In the genomic region with DNA sequence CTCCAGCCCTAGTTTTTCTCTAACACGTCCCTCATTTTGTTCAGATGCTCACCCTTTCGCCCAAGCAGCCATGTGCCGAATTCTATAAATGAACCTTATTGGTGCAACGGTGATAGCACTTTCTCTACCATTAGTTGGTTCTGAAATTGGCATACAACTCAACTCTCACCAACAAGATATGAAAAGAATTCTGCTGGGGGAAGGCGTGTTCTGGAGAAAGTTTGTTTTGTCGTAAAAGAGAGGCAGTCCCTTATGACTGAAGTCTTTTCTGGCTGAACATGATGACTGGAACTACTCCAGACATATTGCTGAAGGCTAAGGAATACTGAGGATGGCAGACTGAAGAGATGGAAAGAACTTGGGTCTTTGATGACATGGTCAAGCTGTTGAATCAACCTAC, we compare ENCODE assay signal across 21 cellular contexts.
"Had no signal": no experiment of that assay in that cellular context is flagged by ENCODE, and none has a peak within 500 bp of the region (broad histone marks: within the 10 kb centered on the region; RNA-seq: fewer than 3 reads in every experiment).

No MANE protein-coding gene starts in this region.

- H3K4me3 Mint-ChIP-seq: mesothelial cell of epicardium; naive thymus-derived CD4-positive, alpha-beta T cell; natural killer cell treated with Interleukin-12 subunit alpha and Interleukin-12 subunit beta and Interleukin-15 and Interleukin-18, amount 100 ng/mL, for 72 hours; stimulated activated effector memory CD8-positive, alpha-beta T cell treated with anti-CD3 and anti-CD28 coated beads, Interleukin-12 subunit alpha, Interleukin-12 subunit beta, amount 100 ng/mL, for 72 hours; stimulated activated naive CD8-positive, alpha-beta T cell treated with anti-CD3 and anti-CD28 coated beads, Interleukin-15, Interleukin-2, amounts not matched to agents 100 ng/mL and 50 ng/mL, for 24 hours had no signal

- FAIRE-seq: small intestine had no signal

- H3K4me1 Mint-ChIP-seq: stimulated activated effector memory CD8-positive, alpha-beta T cell treated with anti-CD3 and anti-CD28 coated beads, Interleukin-12 subunit alpha, Interleukin-12 subunit beta, amount 100 ng/mL, for 72 hours had no signal

- H3K27me3 ChIP-seq: heart left ventricle, ovary, spleen, suprapubic skin, transverse colon, uterus had no signal

- H3K27ac ChIP-seq: heart left ventricle, left ventricle myocardium inferior, ovary, spleen, suprapubic skin, transverse colon, uterus had no signal

- DNase-seq: heart left ventricle; hypothalamus; islet precursor cell; left ventricle myocardium inferior; mesendoderm; naive thymus-derived CD4-positive, alpha-beta T cell; ovary; right cardiac atrium; small intestine; spleen; stimulated activated CD4-positive, alpha-beta T cell treated with anti-CD3 and anti-CD28 coated beads, Interleukin-4, amount 100 ng/mL, for 24 hours; stimulated activated naive CD4-positive, alpha-beta T cell; transverse colon; uterus had no signal

- H3K4me1 ChIP-seq: uterus had no signal

- H3K9me3 ChIP-seq: heart left ventricle, left ventricle myocardium inferior, ovary, spleen, suprapubic skin, transverse colon, uterus had no signal

- H3K36me3 Mint-ChIP-seq: mesothelial cell of epicardium; naive thymus-derived CD4-positive, alpha-beta T cell; stimulated activated effector memory CD8-positive, alpha-beta T cell treated with anti-CD3 and anti-CD28 coated beads, Interleukin-12 subunit alpha, Interleukin-12 subunit beta, amount 100 ng/mL, for 72 hours had no signal

- H3K4me3 ChIP-seq: heart left ventricle, left ventricle myocardium inferior, lung, ovary, spleen, suprapubic skin, transverse colon, uterus had no signal

- H3K9me3 Mint-ChIP-seq: mesothelial cell of epicardium; naive thymus-derived CD4-positive, alpha-beta T cell; natural killer cell treated with Interleukin-12 subunit alpha and Interleukin-12 subunit beta and Interleukin-15 and Interleukin-18, amount 100 ng/mL, for 72 hours; stimulated activated naive CD8-positive, alpha-beta T cell treated with anti-CD3 and anti-CD28 coated beads, Interleukin-15, Interleukin-2, amounts not matched to agents 100 ng/mL and 50 ng/mL, for 24 hours had no signal

- H3K36me3 ChIP-seq: heart left ventricle, left ventricle myocardium inferior, ovary, spleen, suprapubic skin, transverse colon, uterus had no signal

- H3K27ac Mint-ChIP-seq: mesothelial cell of epicardium; naive thymus-derived CD4-positive, alpha-beta T cell; natural killer cell treated with Interleukin-12 subunit alpha and Interleukin-12 subunit beta and Interleukin-15 and Interleukin-18, amount 100 ng/mL, for 72 hours; progenitor cell of endocrine pancreas; stimulated activated effector memory CD8-positive, alpha-beta T cell treated with anti-CD3 and anti-CD28 coated beads, Interleukin-12 subunit alpha, Interleukin-12 subunit beta, amount 100 ng/mL, for 72 hours; stimulated activated naive CD8-positive, alpha-beta T cell treated with anti-CD3 and anti-CD28 coated beads, Interleukin-15, Interleukin-2, amounts not matched to agents 100 ng/mL and 50 ng/mL, for 24 hours had no signal

- H3K27me3 Mint-ChIP-seq: progenitor cell of endocrine pancreas; stimulated activated naive CD8-positive, alpha-beta T cell treated with anti-CD3 and anti-CD28 coated beads, Interleukin-15, Interleukin-2, amounts not matched to agents 100 ng/mL and 50 ng/mL, for 24 hours had no signal
